In the genomic region with DNA sequence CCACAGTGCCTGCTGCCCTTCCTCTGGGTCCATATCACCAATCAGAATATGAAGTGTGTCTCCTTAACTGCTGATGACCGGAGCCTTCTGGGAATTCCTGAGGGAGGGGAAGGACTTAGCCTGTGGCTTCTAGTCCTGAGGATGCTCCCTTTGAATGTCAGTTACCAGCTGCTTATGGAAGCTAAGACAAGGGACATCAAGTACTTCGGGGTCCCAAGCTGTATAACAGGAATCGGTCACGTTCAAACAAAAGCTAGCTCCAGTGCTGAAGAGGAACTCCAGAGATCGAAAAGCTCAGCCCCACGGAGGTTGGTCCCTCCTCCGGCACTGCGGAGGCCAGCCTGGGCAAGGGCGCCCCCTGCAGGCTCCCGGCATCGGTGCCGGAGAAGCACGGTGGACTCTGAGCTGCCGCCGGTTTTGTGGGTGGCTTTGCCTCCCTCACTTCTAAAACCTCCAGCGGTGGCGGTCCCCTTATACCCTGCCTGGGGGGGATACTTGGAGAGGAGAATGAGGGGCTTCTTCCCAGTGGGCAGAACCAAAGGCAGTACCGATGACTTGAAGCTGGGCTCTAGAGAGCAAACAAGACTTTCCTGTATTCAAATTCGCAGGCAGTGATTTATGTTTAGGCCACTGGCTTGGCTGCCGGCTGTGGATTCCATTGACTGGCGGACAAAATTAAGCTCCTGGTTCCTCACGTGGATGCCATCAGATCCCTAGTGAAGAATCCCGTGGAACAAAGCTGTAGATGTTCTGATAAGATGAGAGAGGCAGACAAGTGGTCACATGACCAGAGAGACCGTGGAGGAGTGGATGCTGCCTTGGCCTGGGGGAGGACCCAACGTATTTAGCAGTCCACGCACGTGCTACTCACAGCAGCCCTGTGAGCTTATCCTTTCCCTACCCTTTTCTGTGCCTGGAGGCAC, we compare ENCODE assay signal across 1 cellular context.
TF ChIP-seq lines count a peak whose summit lies in the region.

No MANE protein-coding gene starts in this region.

TF ChIP-seq in K562, 482 proteins besides CTCF, POLR2A, EP300 and RAD21 (continued from another document and continues in another):
- no peak for TF ChIP-seq CUX1 (CRISPR knock-in tag; IDR thresholded peaks at IDR 0.05)
- no peak for TF ChIP-seq HMGN3 (IDR thresholded peaks at IDR 0.05; ENCODE audit: borderline replicate concordance, extremely low read depth, insufficient read length, low read depth, low read length)
- no peak for TF ChIP-seq TARDBP (IDR thresholded peaks at IDR 0.05)
- TF ChIP-seq MTA2 (IDR thresholded peaks at IDR 0.05; ENCODE audit: low read depth): no peak
- TF ChIP-seq ZFP30 (CRISPR knock-in tag; IDR thresholded peaks at IDR 0.05; ENCODE audit: borderline replicate concordance): no peak
- no peak for TF ChIP-seq ZC3H8 (IDR thresholded peaks at IDR 0.05)
- 0 out of 2 replicates have a peak, but pooled peaks have one; percentile 18 for TF ChIP-seq SMAD4 (CRISPR knock-in tag; conservative IDR thresholded peaks at IDR 0.05)
- no peak for TF ChIP-seq ZNF561 (CRISPR knock-in tag; conservative IDR thresholded peaks at IDR 0.05)
- no peak; the same call in 1 of the 2 replicates for TF ChIP-seq EGR1 (conservative IDR thresholded peaks at IDR 0.05)
- TF ChIP-seq ZNF12 (CRISPR knock-in tag; IDR thresholded peaks at IDR 0.05): no peak
- no peak for TF ChIP-seq SMARCA5 (IDR thresholded peaks at IDR 0.05)
- 0 out of 2 replicates have a peak, but pooled peaks have one; percentile 55 for TF ChIP-seq AFF4 (CRISPR knock-in tag; IDR thresholded peaks at IDR 0.05)
- TF ChIP-seq, protein P1, sequence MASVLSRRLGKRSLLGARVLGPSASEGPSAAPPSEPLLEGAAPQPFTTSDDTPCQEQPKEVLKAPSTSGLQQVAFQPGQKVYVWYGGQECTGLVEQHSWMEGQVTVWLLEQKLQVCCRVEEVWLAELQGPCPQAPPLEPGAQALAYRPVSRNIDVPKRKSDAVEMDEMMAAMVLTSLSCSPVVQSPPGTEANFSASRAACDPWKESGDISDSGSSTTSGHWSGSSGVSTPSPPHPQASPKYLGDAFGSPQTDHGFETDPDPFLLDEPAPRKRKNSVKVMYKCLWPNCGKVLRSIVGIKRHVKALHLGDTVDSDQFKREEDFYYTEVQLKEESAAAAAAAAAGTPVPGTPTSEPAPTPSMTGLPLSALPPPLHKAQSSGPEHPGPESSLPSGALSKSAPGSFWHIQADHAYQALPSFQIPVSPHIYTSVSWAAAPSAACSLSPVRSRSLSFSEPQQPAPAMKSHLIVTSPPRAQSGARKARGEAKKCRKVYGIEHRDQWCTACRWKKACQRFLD (CRISPR knock-in tag; IDR thresholded peaks at IDR 0.05): no peak
- TF ChIP-seq CREBBP (IDR thresholded peaks at IDR 0.05; ENCODE audit: low read depth, low read length): no peak
- TF ChIP-seq BHLHE40 (IDR thresholded peaks at IDR 0.05; ENCODE audit: low read length): peak; percentile 62
- 0 out of 4 replicates have a peak, but pooled peaks of 1 of the 2 experiments have one; percentile 15 for TF ChIP-seq KDM1A (IDR thresholded peaks at IDR 0.05)
- no peak for TF ChIP-seq ZNF586 (CRISPR knock-in tag; conservative IDR thresholded peaks at IDR 0.05)
- TF ChIP-seq LARP7 (IDR thresholded peaks at IDR 0.05): no peak
- no peak for TF ChIP-seq PBX2 (CRISPR knock-in tag; IDR thresholded peaks at IDR 0.05; ENCODE audit: low read depth)
- TF ChIP-seq PBX2 (tag; conservative IDR thresholded peaks at IDR 0.05; ENCODE audit: low read depth): peak; percentile 66
- TF ChIP-seq HNRNPH1 (optimal IDR thresholded peaks at IDR 0.05; ENCODE audit: low read depth, low read length): no peak
- 0 out of 2 replicates have a peak, but pooled peaks have one; percentile 28 for TF ChIP-seq MTA1 (IDR thresholded peaks at IDR 0.05; ENCODE audit: borderline replicate concordance)
- TF ChIP-seq TBL1XR1 (IDR thresholded peaks at IDR 0.05; ENCODE audit: low read length in 2 of 2): no peak
- no peak for TF ChIP-seq ZSCAN32 (CRISPR knock-in tag; IDR thresholded peaks at IDR 0.05)
- TF ChIP-seq PCBP1 (IDR thresholded peaks at IDR 0.05; ENCODE audit: low read depth, low read length, poor library complexity, severe bottlenecking): no peak
- no peak for TF ChIP-seq ZSCAN29 (IDR thresholded peaks at IDR 0.05)
- no peak for TF ChIP-seq ZNF197 (CRISPR knock-in tag; IDR thresholded peaks at IDR 0.05; ENCODE audit: low read depth)
- TF ChIP-seq ZNF134 (CRISPR knock-in tag; conservative IDR thresholded peaks at IDR 0.05): no peak
- no peak for TF ChIP-seq TSC22D4 (tag; IDR thresholded peaks at IDR 0.05)
- no peak for TF ChIP-seq CAMTA2 (CRISPR knock-in tag; conservative IDR thresholded peaks at IDR 0.05)
- TF ChIP-seq HLTF (IDR thresholded peaks at IDR 0.05): no peak
- no peak for TF ChIP-seq ZNF121 (CRISPR knock-in tag; conservative IDR thresholded peaks at IDR 0.05)
- peak; percentile 18; the same call in 1 of the 2 replicates for TF ChIP-seq ZBTB17 (CRISPR knock-in tag; IDR thresholded peaks at IDR 0.05)
- TF ChIP-seq PML (IDR thresholded peaks at IDR 0.05; ENCODE audit: low read length): no peak; the same call in 1 of the 2 replicates
- no peak for TF ChIP-seq CBX1 (IDR thresholded peaks at IDR 0.05; ENCODE audit: low read depth)
- no peak for TF ChIP-seq ILF3 (IDR thresholded peaks at IDR 0.05; ENCODE audit: borderline replicate concordance)
- no peak for TF ChIP-seq DMBX1 (CRISPR knock-in tag; IDR thresholded peaks at IDR 0.05; ENCODE audit: borderline replicate concordance)
- TF ChIP-seq WHSC1 (IDR thresholded peaks at IDR 0.05; ENCODE audit: low read length): no peak
- no peak for TF ChIP-seq NR2C1 (IDR thresholded peaks at IDR 0.05)
- no peak for TF ChIP-seq NR2C1 (tag; IDR thresholded peaks at IDR 0.05)
- TF ChIP-seq SIN3A (IDR thresholded peaks at IDR 0.05; ENCODE audit: borderline replicate concordance in 2 of 2, control insufficient read depth in 1 of 2, low read depth in 2 of 2, low read length in 2 of 2): no peak
- peak in 1 of 2 experiments; percentile 62; a peak in 2 of 4 replicates for TF ChIP-seq RCOR1 (IDR thresholded peaks at IDR 0.05; ENCODE audit: borderline replicate concordance in 1 of 2, low read depth in 2 of 2, low read length in 2 of 2)
- TF ChIP-seq, protein P2, sequence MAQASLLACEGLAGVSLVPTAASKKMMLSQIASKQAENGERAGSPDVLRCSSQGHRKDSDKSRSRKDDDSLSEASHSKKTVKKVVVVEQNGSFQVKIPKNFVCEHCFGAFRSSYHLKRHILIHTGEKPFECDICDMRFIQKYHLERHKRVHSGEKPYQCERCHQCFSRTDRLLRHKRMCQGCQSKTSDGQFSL (CRISPR knock-in tag; IDR thresholded peaks at IDR 0.05): no peak
- TF ChIP-seq, protein P2 (tag; IDR thresholded peaks at IDR 0.05): no peak
